14 cellular contexts compared by ENCODE assay signal in the genomic region with DNA sequence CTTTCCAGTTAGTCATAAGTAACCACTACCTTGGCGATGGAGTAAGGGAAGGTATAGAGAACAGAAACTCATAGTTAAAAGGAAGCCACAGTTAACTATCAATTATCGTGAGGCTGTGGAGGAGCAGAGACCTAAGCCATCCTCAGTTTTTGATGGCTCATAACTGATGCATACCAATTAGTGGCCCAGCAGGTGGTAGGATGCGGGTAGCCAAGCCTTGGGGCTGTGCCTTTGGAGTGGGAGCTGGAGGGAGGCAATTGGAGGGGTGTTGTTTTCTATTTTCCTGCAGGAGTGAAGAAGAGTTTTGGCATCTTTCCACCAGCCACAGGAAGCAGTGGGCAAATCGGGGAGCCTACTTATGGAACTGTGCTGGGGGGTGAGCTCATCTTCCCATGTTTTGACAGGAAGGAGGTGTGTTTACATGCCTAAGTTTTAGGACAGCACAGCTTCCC.
A peak's percentile ranks its signal among the peaks of the same experiment; 100 is the strongest.
DNase-seq lines count a peak whose midpoint lies in the region; ATAC-seq and TF ChIP-seq lines count a peak whose summit lies in the region.
"Had no signal": no experiment of that assay in that cellular context is flagged by ENCODE, and none has a peak within 500 bp of the region (broad histone marks: within the 10 kb centered on the region; RNA-seq: fewer than 3 reads in every experiment).

No MANE protein-coding gene starts in this region.

- no peak overlapping the region for H3K27ac Mint-ChIP-seq in progenitor cell of endocrine pancreas
- H3K27ac Mint-ChIP-seq: activated CD4-positive, alpha-beta memory T cell treated with anti-CD3 and anti-CD28 coated beads, Interleukin-2, amount 10 ng/mL, durations not matched to agents 7 days and 5 days; activated naive CD4-positive, alpha-beta T cell treated with anti-CD3 and anti-CD28 coated beads, Interleukin-2, amount 50 U/mL, for 72 hours had no signal

- no peak for TF ChIP-seq CTCF in mammary epithelial cell (conservative IDR thresholded peaks at IDR 0.05 in 1 of 2, IDR thresholded peaks at IDR 0.05 in 1 of 2; ENCODE audit: extremely low read depth in 1 of 2, insufficient read depth in 1 of 2, low read depth in 1 of 2, low read length in 2 of 2)
- no peak for TF ChIP-seq CTCF in breast epithelium (IDR thresholded peaks at IDR 0.05)
- TF ChIP-seq CTCF in suprapubic skin (IDR thresholded peaks at IDR 0.05), result no peak
- no peak for TF ChIP-seq CTCF in progenitor cell of endocrine pancreas (IDR thresholded peaks at IDR 0.05; ENCODE audit: unreplicated experiment)

- H3K27me3 Mint-ChIP-seq in progenitor cell of endocrine pancreas, result no peaks in the 10 kb centered on the region

- peak overlapping the region; percentile 62 for H3K4me2 ChIP-seq in mammary epithelial cell (ENCODE audit: insufficient read depth, low read depth, low read length)

- H4K20me1 ChIP-seq in mammary epithelial cell (ENCODE audit: insufficient read depth, low read length), result no peaks in the 10 kb centered on the region

- CTCF ChIA-PET in mammary epithelial cell (lab: Charles Lee; ENCODE audit: low non-redundant PET), result interaction anchor here (0.6 kb wide), 1 partner anchor 196 kb away, joined by 7 read pairs; no protein-coding TSS in a partner anchor

- H3K4me3 ChIP-seq in mammary epithelial cell (replicated peaks in 1 of 3; ENCODE audit: insufficient read depth in 1 of 3, low read depth in 2 of 3, low read length in 3 of 3) (no peak overlapping the region), breast epithelium (no peak overlapping the region), suprapubic skin (no peak overlapping the region)
- H3K4me3 ChIP-seq: SJCRH30, thyroid gland had no signal

- H3K9ac ChIP-seq in mammary epithelial cell (ENCODE audit: insufficient read depth, low read length), result no peak overlapping the region

- H2AFZ ChIP-seq in mammary epithelial cell (ENCODE audit: low read depth, low read length), result no peak overlapping the region

- H3K36me3 Mint-ChIP-seq in progenitor cell of endocrine pancreas (ENCODE audit: insufficient read depth), result no peaks in the 10 kb centered on the region
- H3K36me3 Mint-ChIP-seq: activated naive CD4-positive, alpha-beta T cell treated with anti-CD3 and anti-CD28 coated beads, Interleukin-2, amount 50 U/mL, for 72 hours had no signal

- TF ChIP-seq EP300 in suprapubic skin (IDR thresholded peaks at IDR 0.05), result no peak

- no peak for TF ChIP-seq POLR2A in breast epithelium (IDR thresholded peaks at IDR 0.05)
- TF ChIP-seq POLR2A in suprapubic skin (IDR thresholded peaks at IDR 0.05), result no peak

- no peaks in the 10 kb centered on the region for H3K9me3 ChIP-seq in mammary epithelial cell (replicated peaks; ENCODE audit: insufficient read depth, low read length)
- H3K9me3 ChIP-seq in breast epithelium, result no peaks in the 10 kb centered on the region
- no peaks in the 10 kb centered on the region for H3K9me3 ChIP-seq in suprapubic skin
- H3K9me3 ChIP-seq: SJCRH30, thyroid gland had no signal

- no peaks in the 10 kb centered on the region for H3K9me3 Mint-ChIP-seq in progenitor cell of endocrine pancreas (ENCODE audit: low read depth)
- H3K9me3 Mint-ChIP-seq: activated CD4-positive, alpha-beta memory T cell treated with anti-CD3 and anti-CD28 coated beads, Interleukin-2, amount 10 ng/mL, durations not matched to agents 7 days and 5 days; activated naive CD4-positive, alpha-beta T cell treated with anti-CD3 and anti-CD28 coated beads, Interleukin-2, amount 50 U/mL, for 72 hours had no signal

- DNase-seq in mammary epithelial cell (peak; percentile 67), breast epithelium (ENCODE audit: low spot score in 2 of 2) (no peak), NCI-H2171 (lab: John Stamatoyannopoulos, UW) (peak; percentile 5), suprapubic skin (ENCODE audit: low spot score in 2 of 2) (no peak), progenitor cell of endocrine pancreas (ENCODE audit: low spot score, unreplicated experiment) (no peak), left colon (no peak)
- DNase-seq: activated CD4-positive, alpha-beta memory T cell treated with anti-CD3 and anti-CD28 coated beads, Interleukin-2, amount 10 ng/mL, durations not matched to agents 7 days and 5 days; mesenchymal stem cell; NCI-H2029; thyroid gland had no signal

- dilution Hi-C loops in mammary epithelial cell (cut with HindIII; ENCODE audit: low sequenced_read_pairs), result no loop called here

- no peaks in the 10 kb centered on the region for H3K79me2 ChIP-seq in mammary epithelial cell (ENCODE audit: insufficient read depth, low read length)

- intact Hi-C loops in mammary epithelial cell (cut with micrococcal nuclease), result no loop called here
- intact Hi-C loops in breast epithelium (cut with DNase I; ENCODE audit: low total_unique reads), result no loop called here
- intact Hi-C loops in left colon (cut with DNase I, micrococcal nuclease), result no loop called here

- H3K4me1 Mint-ChIP-seq in progenitor cell of endocrine pancreas (ENCODE audit: low read depth), result peaks cover 8% of the 10 kb centered on the region
- H3K4me1 Mint-ChIP-seq: activated CD4-positive, alpha-beta memory T cell treated with anti-CD3 and anti-CD28 coated beads, Interleukin-2, amount 10 ng/mL, durations not matched to agents 7 days and 5 days had no signal

- H3K27me3 ChIP-seq in mammary epithelial cell (ENCODE audit: insufficient read depth, low read length) (no peaks in the 10 kb centered on the region), breast epithelium (no peaks in the 10 kb centered on the region), suprapubic skin (no peaks in the 10 kb centered on the region)
- H3K27me3 ChIP-seq: SJCRH30, thyroid gland had no signal

- H3K4me1 ChIP-seq in mammary epithelial cell (ENCODE audit: insufficient read depth, low read length), result peaks cover 24% of the 10 kb centered on the region
- no peaks in the 10 kb centered on the region for H3K4me1 ChIP-seq in breast epithelium
- peaks cover 37% of the 10 kb centered on the region for H3K4me1 ChIP-seq in suprapubic skin
- H3K4me1 ChIP-seq: SJCRH30 had no signal

- 0% methylated on average over 4 of the region's 4 CpGs for WGBS in mammary epithelial cell (ENCODE audit: low coverage, missing lambda C conversion rate)
- 35% methylated on average over 4 of the region's 4 CpGs for WGBS in suprapubic skin

- H3K36me3 ChIP-seq in mammary epithelial cell (ENCODE audit: insufficient read depth, low read length), result no peaks in the 10 kb centered on the region
- H3K36me3 ChIP-seq in breast epithelium, result no peaks in the 10 kb centered on the region
- no peaks in the 10 kb centered on the region for H3K36me3 ChIP-seq in suprapubic skin
- H3K36me3 ChIP-seq: SJCRH30, thyroid gland had no signal

- no peak overlapping the region for H3K27ac ChIP-seq in mammary epithelial cell (ENCODE audit: insufficient read depth, low read depth, low read length)
- H3K27ac ChIP-seq in breast epithelium, result peak overlapping the region in 1 of 2 donors; percentile 30
- peak overlapping the region; percentile 27 for H3K27ac ChIP-seq in suprapubic skin
- H3K27ac ChIP-seq: SJCRH30, thyroid gland had no signal

- no peak overlapping the region for H3K4me3 Mint-ChIP-seq in progenitor cell of endocrine pancreas (ENCODE audit: low read depth)
- H3K4me3 Mint-ChIP-seq: activated CD4-positive, alpha-beta memory T cell treated with anti-CD3 and anti-CD28 coated beads, Interleukin-2, amount 10 ng/mL, durations not matched to agents 7 days and 5 days had no signal

- no TSS peak for BruUV-seq in mammary epithelial cell (replicated peaks; lab: Mats Ljungman, UMichigan)

- ATAC-seq in HG02973 (IDR thresholded peaks at IDR 0.05; ENCODE audit: unreplicated experiment), result peak; percentile 31
- ATAC-seq in left colon, result no peak
- ATAC-seq in HG02678 (IDR thresholded peaks at IDR 0.05; ENCODE audit: unreplicated experiment), result no peak
- ATAC-seq: activated naive CD4-positive, alpha-beta T cell treated with anti-CD3 and anti-CD28 coated beads, Interleukin-2, amount 50 U/mL, for 72 hours had no signal

- in situ Hi-C loops in mammary epithelial cell (cut with MboI; ENCODE audit: low sequenced_read_pairs in 2 of 2), result no loop called here

Comparison
In these comparisons a context has a peak if more than half of its experiments do, and no peak if none do; other contexts are left out.
1. DNase-seq: peak in mammary epithelial cell (single experiment) and NCI-H2171 (single experiment); none in breast epithelium (0 of 2), suprapubic skin (0 of 2), progenitor cell of endocrine pancreas (single experiment) and left colon (0 of 2).